In genomic region chr2:71595549-71595948, GRCh38 we compare ENCODE assay signal across 1 cellular context.
TF ChIP-seq lines count a peak whose summit lies in the region.

No MANE protein-coding gene starts in this region.

TF ChIP-seq in WTC11, 78 proteins besides CTCF, POLR2A, EP300 and RAD21 (continued from another document):
- TF ChIP-seq FOXP4 (CRISPR knock-in tag; IDR thresholded peaks at IDR 0.05) = no peak
- no peak for TF ChIP-seq JAZF1 (CRISPR knock-in tag; IDR thresholded peaks at IDR 0.05)
- no peak for TF ChIP-seq FOXP1 (CRISPR knock-in tag; IDR thresholded peaks at IDR 0.05; ENCODE audit: borderline replicate concordance)
- no peak for TF ChIP-seq ZBTB21 (CRISPR knock-in tag; IDR thresholded peaks at IDR 0.05; ENCODE audit: borderline replicate concordance)
